ENCODE assay signal across 12 cellular contexts in the genomic region with DNA sequence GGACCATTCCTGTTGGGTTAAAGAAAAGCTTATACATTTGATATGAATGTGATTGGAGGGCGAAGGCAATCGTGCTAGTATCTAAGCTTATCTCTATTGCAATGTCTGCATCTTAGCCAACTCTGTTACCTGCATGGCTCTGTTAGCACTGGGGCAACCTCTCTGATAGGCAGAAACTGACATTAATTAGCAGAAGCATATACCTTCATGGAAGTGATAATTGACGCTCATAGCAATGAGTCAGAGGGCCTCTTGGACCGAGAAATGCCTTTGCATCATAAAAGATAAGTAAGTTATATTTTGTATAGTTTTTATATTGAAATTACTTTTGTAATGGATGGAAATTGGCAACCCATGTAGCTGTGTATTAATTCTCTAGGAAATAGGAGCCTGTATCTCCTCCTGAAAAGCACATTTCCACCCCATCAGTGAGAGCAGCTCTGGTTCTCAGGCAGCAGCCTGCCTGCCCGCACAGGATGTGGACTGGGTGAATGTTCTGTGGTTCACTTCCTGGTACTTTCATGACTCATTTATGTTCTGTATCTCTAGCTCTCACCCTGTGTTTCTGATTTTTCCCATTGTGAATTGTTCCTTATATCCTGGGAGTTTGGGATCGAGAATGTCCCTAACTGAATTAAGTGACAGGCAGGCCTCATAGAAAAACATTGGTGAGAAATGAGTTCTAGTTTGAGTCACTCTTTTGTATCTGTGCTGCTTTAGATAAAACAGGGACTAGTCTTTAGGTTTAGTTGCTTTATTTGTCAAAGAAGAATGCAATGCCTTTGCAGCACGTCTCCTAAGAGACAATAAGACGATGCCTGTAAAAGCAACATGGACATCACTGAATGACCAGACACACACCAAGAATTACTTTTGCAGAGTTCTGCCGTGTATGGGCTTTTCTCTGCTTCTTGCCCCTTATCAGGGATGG.
DNase-seq lines count a peak whose midpoint lies in the region; TF ChIP-seq lines count a peak whose summit lies in the region.
"Had no signal": no experiment of that assay in that cellular context is flagged by ENCODE, and none has a peak within 500 bp of the region (broad histone marks: within the 10 kb centered on the region; RNA-seq: fewer than 3 reads in every experiment).

No MANE protein-coding gene starts in this region.

- TF ChIP-seq CTCF in foreskin fibroblast (IDR thresholded peaks at IDR 0.05; ENCODE audit: low read depth, low read length), result no peak

- H3K36me3 Mint-ChIP-seq in activated CD4-positive, alpha-beta T cell treated with anti-CD3 and anti-CD28 coated beads, Interleukin-2, amount 10 ng/mL, durations not matched to agents 24 days and 14 days (ENCODE audit: low read depth), result no peaks in the 10 kb centered on the region

- H3K27me3 Mint-ChIP-seq in activated CD4-positive, alpha-beta T cell treated with anti-CD3 and anti-CD28 coated beads, Interleukin-2, amount 10 ng/mL, durations not matched to agents 24 days and 14 days, result peaks cover 1% of the 10 kb centered on the region

- H3K4me3 ChIP-seq in foreskin fibroblast (ENCODE audit: low read depth in 1 of 2, low read length in 2 of 2), result no peak overlapping the region
- H3K4me3 ChIP-seq: transverse colon had no signal

- peaks cover 4% of the 10 kb centered on the region for H3K9me3 Mint-ChIP-seq in activated CD4-positive, alpha-beta T cell treated with anti-CD3 and anti-CD28 coated beads, Interleukin-2, amount 10 ng/mL, durations not matched to agents 24 days and 14 days

- peaks cover 10% of the 10 kb centered on the region for H3K4me1 Mint-ChIP-seq in activated CD4-positive, alpha-beta T cell treated with anti-CD3 and anti-CD28 coated beads, Interleukin-2, amount 10 ng/mL, durations not matched to agents 24 days and 14 days

- intact Hi-C loops in activated CD4-positive, alpha-beta T cell treated with anti-CD3 and anti-CD28 coated beads, Interleukin-2, amount 10 ng/mL, durations not matched to agents 24 days and 14 days (cut with micrococcal nuclease), result no loop called here

- H3K4me3 Mint-ChIP-seq in activated CD4-positive, alpha-beta T cell treated with anti-CD3 and anti-CD28 coated beads, Interleukin-2, amount 10 ng/mL, durations not matched to agents 24 days and 14 days, result no peak overlapping the region

- DNase-seq in activated CD4-positive, alpha-beta T cell treated with anti-CD3 and anti-CD28 coated beads, Interleukin-2, amount 10 ng/mL, durations not matched to agents 24 days and 14 days, result peak; percentile 79
- no peak for DNase-seq in activated CD4-positive, alpha-beta T cell treated with anti-CD3 and anti-CD28 coated beads, Interleukin-2, amount 50 U/mL, for 4 hours
- DNase-seq in Kasumi-1 (lab: John Stamatoyannopoulos, UW), result peak; percentile 82 to 88
- peak; percentile 24 for DNase-seq in astrocyte of the hippocampus (ENCODE audit: low read depth, low spot score)
- DNase-seq in stimulated activated CD8-positive, alpha-beta memory T cell treated with anti-CD3 and anti-CD28 coated beads, Interleukin-2, amount 100 ng/mL, for 48 hours (ENCODE audit: low read depth in 2 of 2), result peak; percentile 1 to 4
- DNase-seq in activated effector memory CD4-positive, alpha-beta T cell treated with Interleukin-2 at 50 U/mL for 16 hours, result no peak
- no peak for DNase-seq in CD1c-positive myeloid dendritic cell (ENCODE audit: extremely low spot score)
- DNase-seq in foreskin fibroblast, result no peak
- DNase-seq: kidney, NCI-H774, T-helper 9 cell, transverse colon had no signal

- H3K27ac Mint-ChIP-seq in activated CD4-positive, alpha-beta T cell treated with anti-CD3 and anti-CD28 coated beads, Interleukin-2, amount 10 ng/mL, durations not matched to agents 24 days and 14 days, result no peak overlapping the region

Comparison
In these comparisons a context has a peak if more than half of its experiments do, and no peak if none do; other contexts are left out.
1. DNase-seq: peak in activated CD4-positive, alpha-beta T cell treated with anti-CD3 and anti-CD28 coated beads, Interleukin-2, amount 10 ng/mL, durations not matched to agents 24 days and 14 days (single experiment), Kasumi-1 (2 of 2), astrocyte of the hippocampus (single experiment) and stimulated activated CD8-positive, alpha-beta memory T cell treated with anti-CD3 and anti-CD28 coated beads, Interleukin-2, amount 100 ng/mL, for 48 hours (2 of 2); none in activated CD4-positive, alpha-beta T cell treated with anti-CD3 and anti-CD28 coated beads, Interleukin-2, amount 50 U/mL, for 4 hours (0 of 2), activated effector memory CD4-positive, alpha-beta T cell treated with Interleukin-2 at 50 U/mL for 16 hours (single experiment), CD1c-positive myeloid dendritic cell (single experiment) and foreskin fibroblast (0 of 2).